ENCODE assay signal across 9 cellular contexts in genomic region chr19:2721570-2722540, GRCh38. TPM values are rescaled to one million over a fixed set of nuclear protein-coding genes. Genes with fewer than 3 reads are reported as not detected.
DNase-seq lines count a peak whose midpoint lies in the region; ATAC-seq and TF ChIP-seq lines count a peak whose summit lies in the region.
"Had no signal": no experiment of that assay in that cellular context is flagged by ENCODE, and none has a peak within 500 bp of the region (broad histone marks: within the 10 kb centered on the region; RNA-seq: fewer than 3 reads in every experiment).

No MANE protein-coding gene starts in this region.

- no peak overlapping the region for H3K9ac ChIP-seq in parathyroid adenoma

- CTCF ChIA-PET in CD8-positive, alpha-beta T cell (lab: Charles Lee): interaction anchor here (0.7 kb wide), 1 partner anchor 74 kb away, joined by 3 read pairs; no protein-coding TSS in a partner anchor

- ATAC-seq in CD8-positive, alpha-beta T cell: no peak

- H3K27ac ChIP-seq in CD8-positive, alpha-beta T cell (ENCODE audit: low read depth, low read length): no peak overlapping the region
- H3K27ac ChIP-seq in esophagus squamous epithelium (peak overlapping the region in 3 of 4 donors; percentile 55 to 65 (median 60)), parathyroid adenoma (no peak overlapping the region)

- H3K27me3 ChIP-seq in CD8-positive, alpha-beta T cell (ENCODE audit: insufficient read depth, low read length): peaks cover 20% of the 10 kb centered on the region
- H3K27me3 ChIP-seq in esophagus squamous epithelium (peaks cover 0 to 89% (median 8%) of the 10 kb centered on the region in 4 donors), parathyroid adenoma (ENCODE audit: control insufficient read depth, insufficient read depth, low read length) (no peaks in the 10 kb centered on the region)

- intact Hi-C loops in CD8-positive, alpha-beta T cell (cut with DNase I, micrococcal nuclease): no loop called here
- intact Hi-C loops in esophagus squamous epithelium (cut with DNase I): no loop called here

- H3K4me3 ChIP-seq in CD8-positive, alpha-beta T cell (ENCODE audit: low read depth, low read length): no peak overlapping the region
- H3K4me3 ChIP-seq in esophagus squamous epithelium: peak overlapping the region in 3 of 4 donors; percentile 34 to 65 (median 54)
- H3K4me3 ChIP-seq in parathyroid adenoma (ENCODE audit: low read depth, low read length): peak overlapping the region; percentile 49

- H3K4me3 Mint-ChIP-seq in CD8-positive, alpha-beta T cell: peak overlapping the region; percentile 64
- peak overlapping the region; percentile 76 to 86 (median 78) for H3K4me3 Mint-ChIP-seq in IgD-negative memory B cell
- H3K4me3 Mint-ChIP-seq: T-helper 1 cell treated with Interleukin-12 subunit alpha and Interleukin-12 subunit beta and Interleukin-4 antibody, amounts not matched to agents 30 μg/mL and 1 μg/mL, for 36 hours had no signal

- H3K36me3 Mint-ChIP-seq in CD8-positive, alpha-beta T cell: no peaks in the 10 kb centered on the region
- no peaks in the 10 kb centered on the region for H3K36me3 Mint-ChIP-seq in IgD-negative memory B cell

- H3K36me3 ChIP-seq in CD8-positive, alpha-beta T cell (ENCODE audit: insufficient read depth, low read length): no peaks in the 10 kb centered on the region
- H3K36me3 ChIP-seq in esophagus squamous epithelium: no peaks in the 10 kb centered on the region
- no peaks in the 10 kb centered on the region for H3K36me3 ChIP-seq in parathyroid adenoma (ENCODE audit: control insufficient read depth, insufficient read depth, low read length)

- peaks cover 29% of the 10 kb centered on the region for H3K27me3 Mint-ChIP-seq in CD8-positive, alpha-beta T cell (ENCODE audit: low read depth)
- peaks cover 9% of the 10 kb centered on the region for H3K27me3 Mint-ChIP-seq in IgD-negative memory B cell

- H3K4me1 Mint-ChIP-seq in CD8-positive, alpha-beta T cell (ENCODE audit: low read depth): peaks cover 7% of the 10 kb centered on the region
- H3K4me1 Mint-ChIP-seq in IgD-negative memory B cell: peaks cover 5 to 16% (median 15%) of the 10 kb centered on the region in 3 donors

- TF ChIP-seq POLR2A in esophagus squamous epithelium (IDR thresholded peaks at IDR 0.05): no peak

- H3K4me2 ChIP-seq in parathyroid adenoma (ENCODE audit: low read length): peak overlapping the region; percentile 67

- H3K9me3 ChIP-seq in CD8-positive, alpha-beta T cell (ENCODE audit: low read length): no peaks in the 10 kb centered on the region
- H3K9me3 ChIP-seq in esophagus squamous epithelium (no peaks in the 10 kb centered on the region), parathyroid adenoma (ENCODE audit: control insufficient read depth, low read length) (no peaks in the 10 kb centered on the region)

- H3K4me1 ChIP-seq in CD8-positive, alpha-beta T cell (ENCODE audit: insufficient read depth, low read length): peaks cover 12% of the 10 kb centered on the region
- H3K4me1 ChIP-seq in esophagus squamous epithelium (peaks cover 23 to 43% (median 28%) of the 10 kb centered on the region in 3 donors), parathyroid adenoma (peaks cover 16% of the 10 kb centered on the region)

- no peaks in the 10 kb centered on the region for H3K79me2 ChIP-seq in parathyroid adenoma

- DNase-seq in CD8-positive, alpha-beta T cell: no peak
- DNase-seq in esophagus squamous epithelium (lab: John Stamatoyannopoulos, UW) (no peak), ureter (ENCODE audit: low spot score) (no peak), NCI-H345 (lab: John Stamatoyannopoulos, UW) (no peak), putamen (ENCODE audit: low spot score) (no peak), HuH-7 (ENCODE audit: low spot score) (no peak)

- 27 to 31% methylated on average over 10 to 21 of the region's 39 CpGs for WGBS in esophagus squamous epithelium, 2 donors

- H3K9me3 Mint-ChIP-seq in CD8-positive, alpha-beta T cell: no peaks in the 10 kb centered on the region
- no peaks in the 10 kb centered on the region for H3K9me3 Mint-ChIP-seq in IgD-negative memory B cell
- H3K9me3 Mint-ChIP-seq: T-helper 1 cell treated with Interleukin-12 subunit alpha and Interleukin-12 subunit beta and Interleukin-4 antibody, amounts not matched to agents 30 μg/mL and 1 μg/mL, for 36 hours had no signal

- H2AFZ ChIP-seq in parathyroid adenoma: peak overlapping the region; percentile 84

- POLR2A ChIA-PET in CD8-positive, alpha-beta T cell (lab: Charles Lee): no interaction called here

- H3K27ac Mint-ChIP-seq in CD8-positive, alpha-beta T cell: no peak overlapping the region
- H3K27ac Mint-ChIP-seq in IgD-negative memory B cell: peak overlapping the region; percentile 69 to 76 (median 71)
- H3K27ac Mint-ChIP-seq: T-helper 1 cell treated with Interleukin-12 subunit alpha and Interleukin-12 subunit beta and Interleukin-4 antibody, amounts not matched to agents 30 μg/mL and 1 μg/mL, for 36 hours had no signal

- TF ChIP-seq CTCF in CD8-positive, alpha-beta T cell (IDR thresholded peaks at IDR 0.05): no peak
- no peak for TF ChIP-seq CTCF in esophagus squamous epithelium (IDR thresholded peaks at IDR 0.05)
- no peak for TF ChIP-seq CTCF in parathyroid adenoma (IDR thresholded peaks at IDR 0.05)

RNA-seq across cellular contexts. Expression of gene DIRAS1, which starts 0.7 kb away (rescaled TPM):
- under 1 TPM; 0.19 to 0.42 TPM for total RNA-seq in CD8-positive, alpha-beta T cell
- polyA plus RNA-seq in IgD-negative memory B cell: 0.64 TPM
- 1 to 10 TPM in 2 of 4 donors, under 1 TPM in 2; 0.61 to 2.2 (median 1.4) TPM for total RNA-seq in esophagus squamous epithelium
- total RNA-seq in ureter: 1.6 TPM

RNA-seq across cellular contexts. Expression of gene SLC39A3, which starts 18.0 kb away (rescaled TPM):
- 10 to 100 TPM; 11.7 to 12.0 TPM for total RNA-seq in CD8-positive, alpha-beta T cell
- 86.9 TPM for polyA plus RNA-seq in IgD-negative memory B cell
- 10 to 100 TPM; 14.8 to 22.1 (median 20.7) TPM for total RNA-seq in esophagus squamous epithelium
- 34.6 TPM for total RNA-seq in ureter

RNA-seq across cellular contexts. Expression of gene GNG7, which starts 19.4 kb away (rescaled TPM):
- total RNA-seq in CD8-positive, alpha-beta T cell: 1 to 10 TPM; 2.6 to 2.9 TPM
- 74.6 TPM for polyA plus RNA-seq in IgD-negative memory B cell
- 1 to 10 TPM in 3 of 4 donors, under 1 TPM in 1; 0.57 to 3.8 (median 1.6) TPM for total RNA-seq in esophagus squamous epithelium
- total RNA-seq in ureter: 6.2 TPM

Comparison
In these comparisons a context has a peak if more than half of its experiments do, and no peak if none do; other contexts are left out.
1. H3K27ac ChIP-seq: peak in esophagus squamous epithelium (3 of 4); none in CD8-positive, alpha-beta T cell (single experiment) and parathyroid adenoma (single experiment).